Comparison of ENCODE assay signal across 2 cellular contexts in the genomic region with DNA sequence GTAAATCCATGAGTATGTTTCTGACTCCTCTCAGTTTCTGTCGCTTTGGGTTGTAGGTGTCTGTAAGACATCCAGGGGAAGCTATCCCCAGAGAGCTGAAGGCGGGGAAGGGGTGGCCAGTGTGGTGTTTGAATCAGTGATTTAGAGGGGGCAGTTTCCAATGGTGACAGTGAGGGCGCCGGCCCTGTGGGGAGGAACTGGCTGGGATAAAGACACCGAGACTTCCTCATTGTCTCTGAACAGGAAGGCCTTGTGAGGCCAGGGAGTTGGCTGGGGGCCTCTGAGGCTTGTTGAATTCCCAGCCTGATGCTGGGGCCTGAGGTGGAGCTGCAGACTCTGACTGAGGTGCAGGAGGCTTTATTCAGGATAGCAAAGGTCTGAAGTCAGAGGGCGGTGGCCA. TPM values are rescaled to one million over a fixed set of nuclear protein-coding genes. Genes with fewer than 3 reads are reported as not detected.
"Had no signal": no experiment of that assay in that cellular context is flagged by ENCODE, and none has a peak within 500 bp of the region (broad histone marks: within the 10 kb centered on the region; RNA-seq: fewer than 3 reads in every experiment).

No MANE protein-coding gene starts in this region.

RNA-seq across cellular contexts. Expression of gene SYTL5, which starts 15.1 kb away (rescaled TPM):
- total RNA-seq: PC-9, Right ventricle myocardium inferior had no signal
